In genomic region chr3:9441501-9442221, GRCh38 we compare ENCODE assay signal across 20 cellular contexts. TPM values are rescaled to one million over a fixed set of nuclear protein-coding genes. Genes with fewer than 3 reads are reported as not detected.
DNase-seq lines count a peak whose midpoint lies in the region; ATAC-seq and TF ChIP-seq lines count a peak whose summit lies in the region.
"Had no signal": no experiment of that assay in that cellular context is flagged by ENCODE, and none has a peak within 500 bp of the region (broad histone marks: within the 10 kb centered on the region; RNA-seq: fewer than 3 reads in every experiment).

No MANE protein-coding gene starts in this region.

- no peaks in the 10 kb centered on the region for H3K27me3 Mint-ChIP-seq in activated CD4-positive, alpha-beta T cell treated with anti-CD3 and anti-CD28 coated beads for 36 hours
- H3K27me3 Mint-ChIP-seq in activated T-helper 2 cell treated with anti-CD3 and anti-CD28 coated beads, Interferon-gamma antibody, Interleukin-2, Interleukin-4, amounts not matched to agents 10 μg/mL and 5 μg/mL and 100 μg/mL, durations not matched to agents 14 hours and 24 hours and 36 hours (ENCODE audit: low read depth): no peaks in the 10 kb centered on the region
- H3K27me3 Mint-ChIP-seq: CD4-positive, CD25-positive, alpha-beta regulatory T cell; IgD-negative memory B cell had no signal

- H3K36me3 Mint-ChIP-seq in activated CD4-positive, alpha-beta T cell treated with anti-CD3 and anti-CD28 coated beads for 36 hours (ENCODE audit: low read depth): peaks cover 54% of the 10 kb centered on the region
- H3K36me3 Mint-ChIP-seq in activated T-helper 2 cell treated with anti-CD3 and anti-CD28 coated beads, Interferon-gamma antibody, Interleukin-2, Interleukin-4, amounts not matched to agents 10 μg/mL and 5 μg/mL and 100 μg/mL, durations not matched to agents 14 hours and 24 hours and 36 hours (ENCODE audit: low read depth): peaks cover 84% of the 10 kb centered on the region
- H3K36me3 Mint-ChIP-seq: IgD-negative memory B cell had no signal

- peak overlapping the region; percentile 70 for H3K27ac Mint-ChIP-seq in activated CD4-positive, alpha-beta T cell treated with anti-CD3 and anti-CD28 coated beads for 36 hours
- peak overlapping the region; percentile 33 for H3K27ac Mint-ChIP-seq in activated T-helper 2 cell treated with anti-CD3 and anti-CD28 coated beads, Interferon-gamma antibody, Interleukin-2, Interleukin-4, amounts not matched to agents 10 μg/mL and 5 μg/mL and 100 μg/mL, durations not matched to agents 14 hours and 24 hours and 36 hours
- H3K27ac Mint-ChIP-seq: IgD-negative memory B cell had no signal

- H3K4me3 Mint-ChIP-seq in activated CD4-positive, alpha-beta T cell treated with anti-CD3 and anti-CD28 coated beads for 36 hours: no peak overlapping the region
- H3K4me3 Mint-ChIP-seq in activated T-helper 2 cell treated with anti-CD3 and anti-CD28 coated beads, Interferon-gamma antibody, Interleukin-2, Interleukin-4, amounts not matched to agents 10 μg/mL and 5 μg/mL and 100 μg/mL, durations not matched to agents 14 hours and 24 hours and 36 hours (ENCODE audit: low read depth): no peak overlapping the region
- H3K4me3 Mint-ChIP-seq: CD4-positive, CD25-positive, alpha-beta regulatory T cell; IgD-negative memory B cell had no signal

- TF ChIP-seq CTCF in AG09309 (IDR thresholded peaks at IDR 0.05; ENCODE audit: control insufficient read depth, insufficient read depth, low read depth, low read length, missing control alignments) (no peak), fibroblast of mammary gland (conservative IDR thresholded peaks at IDR 0.05; ENCODE audit: control insufficient read depth, insufficient read depth, low read depth, low read length) (no peak)

- ATAC-seq in activated CD4-positive, alpha-beta T cell treated with anti-CD3 and anti-CD28 coated beads for 36 hours: no peak
- no peak for ATAC-seq in GM18907 (IDR thresholded peaks at IDR 0.05; ENCODE audit: unreplicated experiment)
- ATAC-seq in HG02610 (IDR thresholded peaks at IDR 0.05; ENCODE audit: unreplicated experiment): no peak

- POLR2A ChIA-PET in activated CD4-positive, alpha-beta T cell treated with anti-CD3 and anti-CD28 coated beads for 36 hours (lab: Charles Lee): interaction anchor here (1.1 kb wide), 1 partner anchor 546 kb away, joined by 4 read pairs; no protein-coding TSS in a partner anchor

- intact Hi-C loops in activated CD4-positive, alpha-beta T cell treated with anti-CD3 and anti-CD28 coated beads for 36 hours (cut with DNase I, micrococcal nuclease): loop anchor here in 1 of 2 experiments (10.0 kb wide), 1 partner anchor 603 kb away; no protein-coding TSS in a partner anchor
- intact Hi-C loops in activated T-helper 2 cell treated with anti-CD3 and anti-CD28 coated beads, Interferon-gamma antibody, Interleukin-2, Interleukin-4, amounts not matched to agents 10 μg/mL and 5 μg/mL and 100 μg/mL, durations not matched to agents 14 hours and 24 hours and 36 hours (cut with micrococcal nuclease): no loop called here

- H3K4me3 ChIP-seq in AG09309 (ENCODE audit: control insufficient read depth, low read depth, low read length) (no peak overlapping the region), fibroblast of mammary gland (ENCODE audit: control insufficient read depth, low read depth, low read length) (no peak overlapping the region)

- no peak for DNase-seq in activated CD4-positive, alpha-beta T cell treated with anti-CD3 and anti-CD28 coated beads for 36 hours
- DNase-seq in activated CD4-positive, alpha-beta T cell treated with anti-CD3 and anti-CD28 coated beads for 4 hours: no peak
- DNase-seq in AG09309 (ENCODE audit: low read depth) (peak; percentile 35), fibroblast of mammary gland (ENCODE audit: low read depth) (peak; percentile 16), superior temporal gyrus (ENCODE audit: extremely low spot score) (no peak)
- DNase-seq in activated T-helper 2 cell treated with anti-CD3 and anti-CD28 coated beads, Interferon-gamma antibody, Interleukin-2, Interleukin-4, amounts not matched to agents 10 μg/mL and 5 μg/mL and 100 μg/mL, durations not matched to agents 14 hours and 24 hours and 36 hours (ENCODE audit: low spot score): no peak
- DNase-seq: BE2C; CD4-positive, CD25-positive, alpha-beta regulatory T cell; COR-L47; Karpas-422; NCI-H1417 treated with DMSO at 0.1 percent for 48 hours; NCI-H187 treated with DMSO at 0.1 percent for 48 hours; NCI-H2227 treated with DMSO at 0.1 percent for 48 hours; NCI-H510A treated with DMSO at 0.1 percent for 48 hours; NCI-H82; OCI-M1; Right ventricle myocardium superior had no signal

- H3K4me1 Mint-ChIP-seq in activated CD4-positive, alpha-beta T cell treated with anti-CD3 and anti-CD28 coated beads for 36 hours: peaks cover 9% of the 10 kb centered on the region
- peaks cover 6% of the 10 kb centered on the region for H3K4me1 Mint-ChIP-seq in activated T-helper 2 cell treated with anti-CD3 and anti-CD28 coated beads, Interferon-gamma antibody, Interleukin-2, Interleukin-4, amounts not matched to agents 10 μg/mL and 5 μg/mL and 100 μg/mL, durations not matched to agents 14 hours and 24 hours and 36 hours (ENCODE audit: low read depth)

- CTCF ChIA-PET in activated CD4-positive, alpha-beta T cell treated with anti-CD3 and anti-CD28 coated beads for 36 hours (lab: Charles Lee): interaction anchor here (0.6 to 1.0 kb wide), 2 partner anchors 65 to 322 kb away, joined by 3 to 4 read pairs; no protein-coding TSS in a partner anchor

- H3K9me3 Mint-ChIP-seq in activated CD4-positive, alpha-beta T cell treated with anti-CD3 and anti-CD28 coated beads for 36 hours (ENCODE audit: low read depth): no peaks in the 10 kb centered on the region
- no peaks in the 10 kb centered on the region for H3K9me3 Mint-ChIP-seq in activated T-helper 2 cell treated with anti-CD3 and anti-CD28 coated beads, Interferon-gamma antibody, Interleukin-2, Interleukin-4, amounts not matched to agents 10 μg/mL and 5 μg/mL and 100 μg/mL, durations not matched to agents 14 hours and 24 hours and 36 hours
- H3K9me3 Mint-ChIP-seq: CD4-positive, CD25-positive, alpha-beta regulatory T cell; IgD-negative memory B cell had no signal

RNA-seq across cellular contexts. Expression of gene SETD5, which starts 44.2 kb away (rescaled TPM):
- 100 to 1,000 TPM; 115 to 148 TPM for total RNA-seq in activated CD4-positive, alpha-beta T cell treated with anti-CD3 and anti-CD28 coated beads for 36 hours
- total RNA-seq in activated T-helper 2 cell treated with anti-CD3 and anti-CD28 coated beads, Interferon-gamma antibody, Interleukin-2, Interleukin-4, amounts not matched to agents 10 μg/mL and 5 μg/mL and 100 μg/mL, durations not matched to agents 14 hours and 24 hours and 36 hours: 146 and 148 TPM in 2 replicates

Comparison
In these comparisons a context has a peak if more than half of its experiments do, and no peak if none do; other contexts are left out.
1. DNase-seq: peak in AG09309 (single experiment) and fibroblast of mammary gland (single experiment); none in activated CD4-positive, alpha-beta T cell treated with anti-CD3 and anti-CD28 coated beads for 36 hours (single experiment), activated CD4-positive, alpha-beta T cell treated with anti-CD3 and anti-CD28 coated beads for 4 hours (0 of 2), activated T-helper 2 cell treated with anti-CD3 and anti-CD28 coated beads, Interferon-gamma antibody, Interleukin-2, Interleukin-4, amounts not matched to agents 10 μg/mL and 5 μg/mL and 100 μg/mL, durations not matched to agents 14 hours and 24 hours and 36 hours (single experiment) and superior temporal gyrus (single experiment).